Comparison of ENCODE assay signal across 23 cellular contexts in genomic region chr2:120919216-120919615, GRCh38.
"Had no signal": no experiment of that assay in that cellular context is flagged by ENCODE, and none has a peak within 500 bp of the region (broad histone marks: within the 10 kb centered on the region; RNA-seq: fewer than 3 reads in every experiment).

No MANE protein-coding gene starts in this region.

- H3K27ac Mint-ChIP-seq: activated B cell treated with CpG ODN at 0.5 μM for 24 hours; activated CD4-positive, alpha-beta T cell treated with anti-CD3 and anti-CD28 coated beads, Interleukin-2, amount 10 ng/mL, durations not matched to agents 24 days and 14 days; activated CD8-positive, alpha-beta memory T cell treated with anti-CD3 and anti-CD28 coated beads, Interleukin-2, amount 10 ng/mL, durations not matched to agents 7 days and 5 days; activated naive CD4-positive, alpha-beta T cell treated with anti-CD3 and anti-CD28 coated beads, Interleukin-2, amount 50 U/mL, for 24 hours; activated T-cell treated with anti-CD3 and anti-CD28 coated beads, Interleukin-2, amount 50 U/mL, for 24 hours; activated T-helper 1 cell treated with anti-CD3 and anti-CD28 coated beads, Interleukin-12 subunit alpha, Interleukin-12 subunit beta, Interleukin-2, Interleukin-4 antibody, amounts not matched to agents 30 ng/mL and 10 ng/mL and 1 ng/mL, durations not matched to agents 14 hours and 24 hours and 36 hours; IgD-negative memory B cell; T-helper 17 cell had no signal

- H3K27me3 ChIP-seq: brain microvascular endothelial cell had no signal

- H3K4me1 Mint-ChIP-seq: activated B cell treated with CpG ODN at 0.5 μM for 24 hours; activated CD4-positive, alpha-beta T cell treated with anti-CD3 and anti-CD28 coated beads, Interleukin-2, amount 10 ng/mL, durations not matched to agents 24 days and 14 days; activated CD8-positive, alpha-beta memory T cell treated with anti-CD3 and anti-CD28 coated beads, Interleukin-2, amount 10 ng/mL, durations not matched to agents 7 days and 5 days; activated naive CD4-positive, alpha-beta T cell treated with anti-CD3 and anti-CD28 coated beads, Interleukin-2, amount 50 U/mL, for 24 hours; IgD-negative memory B cell had no signal

- H3K9me3 Mint-ChIP-seq: activated B cell treated with CpG ODN at 0.5 μM for 24 hours; activated CD4-positive, alpha-beta T cell treated with anti-CD3 and anti-CD28 coated beads, Interleukin-2, amount 10 ng/mL, durations not matched to agents 24 days and 14 days; activated naive CD4-positive, alpha-beta T cell treated with anti-CD3 and anti-CD28 coated beads, Interleukin-2, amount 50 U/mL, for 24 hours; activated T-cell treated with anti-CD3 and anti-CD28 coated beads, Interleukin-2, amount 50 U/mL, for 24 hours; activated T-helper 1 cell treated with anti-CD3 and anti-CD28 coated beads, Interleukin-12 subunit alpha, Interleukin-12 subunit beta, Interleukin-2, Interleukin-4 antibody, amounts not matched to agents 30 ng/mL and 10 ng/mL and 1 ng/mL, durations not matched to agents 14 hours and 24 hours and 36 hours; IgD-negative memory B cell had no signal

- H3K4me3 Mint-ChIP-seq: activated B cell treated with CpG ODN at 0.5 μM for 24 hours; activated CD4-positive, alpha-beta T cell treated with anti-CD3 and anti-CD28 coated beads, Interleukin-2, amount 10 ng/mL, durations not matched to agents 24 days and 14 days; activated CD8-positive, alpha-beta memory T cell treated with anti-CD3 and anti-CD28 coated beads, Interleukin-2, amount 10 ng/mL, durations not matched to agents 7 days and 5 days; activated naive CD4-positive, alpha-beta T cell treated with anti-CD3 and anti-CD28 coated beads, Interleukin-2, amount 50 U/mL, for 24 hours; activated T-cell treated with anti-CD3 and anti-CD28 coated beads, Interleukin-2, amount 50 U/mL, for 24 hours; activated T-helper 1 cell treated with anti-CD3 and anti-CD28 coated beads, Interleukin-12 subunit alpha, Interleukin-12 subunit beta, Interleukin-2, Interleukin-4 antibody, amounts not matched to agents 30 ng/mL and 10 ng/mL and 1 ng/mL, durations not matched to agents 14 hours and 24 hours and 36 hours; IgD-negative memory B cell; T-helper 17 cell had no signal

- H3K36me3 ChIP-seq: brain microvascular endothelial cell had no signal

- DNase-seq: activated B cell treated with CpG ODN at 0.5 μM for 24 hours; activated CD4-positive, alpha-beta T cell treated with anti-CD3 and anti-CD28 coated beads for 1 hour; activated CD4-positive, alpha-beta T cell treated with anti-CD3 and anti-CD28 coated beads, Interleukin-2, amount 10 ng/mL, durations not matched to agents 24 days and 14 days; activated CD4-positive, alpha-beta T cell treated with anti-CD3 and anti-CD28 coated beads, Interleukin-2, amount 50 U/mL, for 48 hours; activated CD8-positive, alpha-beta memory T cell treated with anti-CD3 and anti-CD28 coated beads, Interleukin-2, amount 10 ng/mL, durations not matched to agents 7 days and 5 days; activated effector memory CD4-positive, alpha-beta T cell treated with Interleukin-2 at 50 U/mL for 16 hours; activated naive CD4-positive, alpha-beta T cell; activated T-cell treated with anti-CD3 and anti-CD28 coated beads, Interleukin-2, amount 50 U/mL, for 24 hours; brain microvascular endothelial cell; KG1; NCI-H1105; NCI-H1436; NCI-H1694 treated with DMSO at 0.1 percent for 48 hours; NCI-H2029 treated with DMSO at 0.1 percent for 48 hours; NCI-H510A treated with DMSO at 0.1 percent for 48 hours; NCI-H69; PC-3; SIG-M5; T-helper 17 cell; T-helper 9 cell had no signal

- H3K36me3 Mint-ChIP-seq: activated CD8-positive, alpha-beta memory T cell treated with anti-CD3 and anti-CD28 coated beads, Interleukin-2, amount 10 ng/mL, durations not matched to agents 7 days and 5 days; activated naive CD4-positive, alpha-beta T cell treated with anti-CD3 and anti-CD28 coated beads, Interleukin-2, amount 50 U/mL, for 24 hours had no signal

- H3K27me3 Mint-ChIP-seq: activated CD4-positive, alpha-beta T cell treated with anti-CD3 and anti-CD28 coated beads, Interleukin-2, amount 10 ng/mL, durations not matched to agents 24 days and 14 days; activated CD8-positive, alpha-beta memory T cell treated with anti-CD3 and anti-CD28 coated beads, Interleukin-2, amount 10 ng/mL, durations not matched to agents 7 days and 5 days; activated naive CD4-positive, alpha-beta T cell treated with anti-CD3 and anti-CD28 coated beads, Interleukin-2, amount 50 U/mL, for 24 hours; activated T-cell treated with anti-CD3 and anti-CD28 coated beads, Interleukin-2, amount 50 U/mL, for 24 hours; IgD-negative memory B cell had no signal
